Comparison of ENCODE assay signal across 9 cellular contexts in genomic region chr15:90595760-90596155, GRCh38.
DNase-seq lines count a peak whose midpoint lies in the region; ATAC-seq and TF ChIP-seq lines count a peak whose summit lies in the region.
"Had no signal": no experiment of that assay in that cellular context is flagged by ENCODE, and none has a peak within 500 bp of the region (broad histone marks: within the 10 kb centered on the region; RNA-seq: fewer than 3 reads in every experiment).

No MANE protein-coding gene starts in this region.

- intact Hi-C loops in activated CD4-positive, alpha-beta T cell treated with anti-CD3 and anti-CD28 coated beads, Interleukin-2, amount 10 ng/mL, durations not matched to agents 24 days and 14 days (cut with micrococcal nuclease) = loop anchor here (10.0 kb wide), 1 partner anchor 271 kb away; no protein-coding TSS in a partner anchor
- intact Hi-C loops in left lung (cut with DNase I) = no loop called here

- peak overlapping the region; percentile 59 for H3K4me3 Mint-ChIP-seq in activated CD4-positive, alpha-beta T cell treated with anti-CD3 and anti-CD28 coated beads, Interleukin-2, amount 10 ng/mL, durations not matched to agents 24 days and 14 days
- H3K4me3 Mint-ChIP-seq in central memory CD8-positive, alpha-beta T cell = no peak overlapping the region

- ATAC-seq in HG03175 (IDR thresholded peaks at IDR 0.05; ENCODE audit: unreplicated experiment) (peak; percentile 29), left lung (no peak), HG03045 (IDR thresholded peaks at IDR 0.05; ENCODE audit: unreplicated experiment) (no peak)
- no peak for ATAC-seq in central memory CD8-positive, alpha-beta T cell (replicated peaks; ENCODE audit: extremely low read depth, poor library complexity, severe bottlenecking)

- peaks cover 31 to 79% of the 10 kb centered on the region in 2 donors for H3K4me1 ChIP-seq in left lung

- no peak overlapping the region for H3K4me3 ChIP-seq in left lung

- no peak for DNase-seq in activated CD4-positive, alpha-beta T cell treated with anti-CD3 and anti-CD28 coated beads, Interleukin-2, amount 10 ng/mL, durations not matched to agents 24 days and 14 days
- no peak for DNase-seq in activated CD4-positive, alpha-beta T cell treated with anti-CD3 and anti-CD28 coated beads, Interleukin-2, amount 50 U/mL, for 1 hour
- DNase-seq in central memory CD8-positive, alpha-beta T cell (ENCODE audit: low spot score in 2 of 2) = no peak
- DNase-seq in substantia nigra (lab: John Stamatoyannopoulos, UW) (no peak), left lung (no peak)
- no peak for DNase-seq in activated effector memory CD4-positive, alpha-beta T cell treated with Interleukin-2 at 50 U/mL for 16 hours
- DNase-seq: NCI-H187 treated with DMSO at 0.1 percent for 48 hours had no signal

- H3K36me3 Mint-ChIP-seq in activated CD4-positive, alpha-beta T cell treated with anti-CD3 and anti-CD28 coated beads, Interleukin-2, amount 10 ng/mL, durations not matched to agents 24 days and 14 days (ENCODE audit: low read depth) = peaks cover 48% of the 10 kb centered on the region
- peaks cover 15% of the 10 kb centered on the region for H3K36me3 Mint-ChIP-seq in central memory CD8-positive, alpha-beta T cell (ENCODE audit: insufficient read depth)

- H3K9me3 ChIP-seq in left lung = no peaks in the 10 kb centered on the region

- no peak for TF ChIP-seq CTCF in left lung (IDR thresholded peaks at IDR 0.05)

- H3K9me3 Mint-ChIP-seq in activated CD4-positive, alpha-beta T cell treated with anti-CD3 and anti-CD28 coated beads, Interleukin-2, amount 10 ng/mL, durations not matched to agents 24 days and 14 days = no peaks in the 10 kb centered on the region
- H3K9me3 Mint-ChIP-seq in central memory CD8-positive, alpha-beta T cell = no peaks in the 10 kb centered on the region

- H3K27ac ChIP-seq in substantia nigra (ENCODE audit: low read depth, low read length, poor library complexity, severe bottlenecking) (peak overlapping the region; percentile 76), left lung (peak overlapping the region in 1 of 2 donors; percentile 28)

- no peaks in the 10 kb centered on the region for H3K27me3 ChIP-seq in left lung

- peak overlapping the region; percentile 89 for H3K27ac Mint-ChIP-seq in activated CD4-positive, alpha-beta T cell treated with anti-CD3 and anti-CD28 coated beads, Interleukin-2, amount 10 ng/mL, durations not matched to agents 24 days and 14 days
- H3K27ac Mint-ChIP-seq in central memory CD8-positive, alpha-beta T cell (ENCODE audit: low read depth) = peak overlapping the region; percentile 1

- peaks cover 80% of the 10 kb centered on the region for H3K4me1 Mint-ChIP-seq in activated CD4-positive, alpha-beta T cell treated with anti-CD3 and anti-CD28 coated beads, Interleukin-2, amount 10 ng/mL, durations not matched to agents 24 days and 14 days
- H3K4me1 Mint-ChIP-seq in central memory CD8-positive, alpha-beta T cell = peaks cover 55% of the 10 kb centered on the region

- no peaks in the 10 kb centered on the region for H3K27me3 Mint-ChIP-seq in activated CD4-positive, alpha-beta T cell treated with anti-CD3 and anti-CD28 coated beads, Interleukin-2, amount 10 ng/mL, durations not matched to agents 24 days and 14 days
- H3K27me3 Mint-ChIP-seq in central memory CD8-positive, alpha-beta T cell = no peaks in the 10 kb centered on the region

- no peaks in the 10 kb centered on the region for H3K36me3 ChIP-seq in left lung
